ENCODE assay signal across 21 cellular contexts in genomic region chr2:9941996-9942390, GRCh38.
"Had no signal": no experiment of that assay in that cellular context is flagged by ENCODE, and none has a peak within 500 bp of the region (broad histone marks: within the 10 kb centered on the region; RNA-seq: fewer than 3 reads in every experiment).

No MANE protein-coding gene starts in this region.

- H3K36me3 Mint-ChIP-seq: immature natural killer cell had no signal

- H3K27me3 ChIP-seq: adrenal gland, body of pancreas had no signal

- H3K9me3 Mint-ChIP-seq: activated CD4-positive, alpha-beta memory T cell treated with anti-CD3 and anti-CD28 coated beads, Interleukin-2, amount 10 ng/mL, durations not matched to agents 7 days and 5 days; activated T-helper 1 cell treated with anti-CD3 and anti-CD28 coated beads, Interleukin-12 subunit alpha, Interleukin-12 subunit beta, Interleukin-2, Interleukin-4 antibody, amounts not matched to agents 30 ng/mL and 10 ng/mL and 1 ng/mL, durations not matched to agents 14 hours and 24 hours and 36 hours; dendritic cell treated with granulocyte-macrophage colony-stimulating factor and Interleukin-4, amounts not matched to agents 40 ng/mL and 50 ng/mL, for 4 days; effector memory CD8-positive, alpha-beta T cell; immature natural killer cell; stimulated activated naive B cell treated with anti-CD40 and anti-IgM and Interleukin-4, amounts not matched to agents 10 μg/mL and 1 μg/mL and 100 μg/mL, for 72 hours; T-helper 2 cell treated with Interferon-gamma antibody and Interleukin-4, amounts not matched to agents 5 μg/mL and 100 μg/mL, for 36 hours had no signal

- H3K36me3 ChIP-seq: adrenal gland, lower lobe of right lung, neutrophil, spleen had no signal

- DNase-seq: activated CD4-positive, alpha-beta memory T cell treated with anti-CD3 and anti-CD28 coated beads, Interleukin-2, amount 10 ng/mL, durations not matched to agents 7 days and 5 days; activated CD4-positive, alpha-beta T cell treated with anti-CD3 and anti-CD28 coated beads for 36 hours; activated CD8-positive, alpha-beta memory T cell treated with anti-CD3 and anti-CD28 coated beads, Interleukin-2, amount 50 U/mL, for 48 hours; activated naive CD4-positive, alpha-beta T cell treated with Interleukin-2 at 50 U/mL for 16 hours; adrenal gland; body of pancreas; central memory CD4-positive, alpha-beta T cell; effector memory CD8-positive, alpha-beta T cell; hypothalamus; immature natural killer cell; lower lobe of right lung; midbrain; right cardiac atrium; spleen; stimulated activated CD4-positive, alpha-beta T cell treated with anti-CD3 and anti-CD28 coated beads, Interleukin-1b, Interleukin-23, amount 100 ng/mL, for 48 hours; stimulated activated naive B cell treated with anti-CD40 and anti-IgM and Interleukin-4, amounts not matched to agents 10 μg/mL and 1 μg/mL and 100 μg/mL, for 72 hours; SW 1271 had no signal

- H3K27ac ChIP-seq: adrenal gland, body of pancreas, lower lobe of right lung, neutrophil, spleen had no signal

- H3K27ac Mint-ChIP-seq: activated CD4-positive, alpha-beta memory T cell treated with anti-CD3 and anti-CD28 coated beads, Interleukin-2, amount 10 ng/mL, durations not matched to agents 7 days and 5 days; activated CD4-positive, alpha-beta T cell treated with anti-CD3 and anti-CD28 coated beads for 36 hours; activated T-helper 1 cell treated with anti-CD3 and anti-CD28 coated beads, Interleukin-12 subunit alpha, Interleukin-12 subunit beta, Interleukin-2, Interleukin-4 antibody, amounts not matched to agents 30 ng/mL and 10 ng/mL and 1 ng/mL, durations not matched to agents 14 hours and 24 hours and 36 hours; dendritic cell treated with granulocyte-macrophage colony-stimulating factor and Interleukin-4, amounts not matched to agents 40 ng/mL and 50 ng/mL, for 4 days; stimulated activated naive B cell treated with anti-CD40 and anti-IgM and Interleukin-4, amounts not matched to agents 10 μg/mL and 1 μg/mL and 100 μg/mL, for 72 hours; T-helper 2 cell treated with Interferon-gamma antibody and Interleukin-4, amounts not matched to agents 5 μg/mL and 100 μg/mL, for 36 hours had no signal

- H3K4me3 Mint-ChIP-seq: activated CD4-positive, alpha-beta memory T cell treated with anti-CD3 and anti-CD28 coated beads, Interleukin-2, amount 10 ng/mL, durations not matched to agents 7 days and 5 days; activated CD4-positive, alpha-beta T cell treated with anti-CD3 and anti-CD28 coated beads for 36 hours; activated T-helper 1 cell treated with anti-CD3 and anti-CD28 coated beads, Interleukin-12 subunit alpha, Interleukin-12 subunit beta, Interleukin-2, Interleukin-4 antibody, amounts not matched to agents 30 ng/mL and 10 ng/mL and 1 ng/mL, durations not matched to agents 14 hours and 24 hours and 36 hours; dendritic cell treated with granulocyte-macrophage colony-stimulating factor and Interleukin-4, amounts not matched to agents 40 ng/mL and 50 ng/mL, for 4 days; effector memory CD8-positive, alpha-beta T cell; immature natural killer cell; stimulated activated naive B cell treated with anti-CD40 and anti-IgM and Interleukin-4, amounts not matched to agents 10 μg/mL and 1 μg/mL and 100 μg/mL, for 72 hours; T-helper 2 cell treated with Interferon-gamma antibody and Interleukin-4, amounts not matched to agents 5 μg/mL and 100 μg/mL, for 36 hours had no signal

- H3K4me1 Mint-ChIP-seq: immature natural killer cell; stimulated activated naive B cell treated with anti-CD40 and anti-IgM and Interleukin-4, amounts not matched to agents 10 μg/mL and 1 μg/mL and 100 μg/mL, for 72 hours had no signal

- H3K4me3 ChIP-seq: adrenal gland, body of pancreas, lower lobe of right lung, spleen had no signal

- H3K9me3 ChIP-seq: adrenal gland, body of pancreas, lower lobe of right lung, neutrophil, spleen had no signal

- H3K4me1 ChIP-seq: adrenal gland, spleen had no signal
